In the genomic region with DNA sequence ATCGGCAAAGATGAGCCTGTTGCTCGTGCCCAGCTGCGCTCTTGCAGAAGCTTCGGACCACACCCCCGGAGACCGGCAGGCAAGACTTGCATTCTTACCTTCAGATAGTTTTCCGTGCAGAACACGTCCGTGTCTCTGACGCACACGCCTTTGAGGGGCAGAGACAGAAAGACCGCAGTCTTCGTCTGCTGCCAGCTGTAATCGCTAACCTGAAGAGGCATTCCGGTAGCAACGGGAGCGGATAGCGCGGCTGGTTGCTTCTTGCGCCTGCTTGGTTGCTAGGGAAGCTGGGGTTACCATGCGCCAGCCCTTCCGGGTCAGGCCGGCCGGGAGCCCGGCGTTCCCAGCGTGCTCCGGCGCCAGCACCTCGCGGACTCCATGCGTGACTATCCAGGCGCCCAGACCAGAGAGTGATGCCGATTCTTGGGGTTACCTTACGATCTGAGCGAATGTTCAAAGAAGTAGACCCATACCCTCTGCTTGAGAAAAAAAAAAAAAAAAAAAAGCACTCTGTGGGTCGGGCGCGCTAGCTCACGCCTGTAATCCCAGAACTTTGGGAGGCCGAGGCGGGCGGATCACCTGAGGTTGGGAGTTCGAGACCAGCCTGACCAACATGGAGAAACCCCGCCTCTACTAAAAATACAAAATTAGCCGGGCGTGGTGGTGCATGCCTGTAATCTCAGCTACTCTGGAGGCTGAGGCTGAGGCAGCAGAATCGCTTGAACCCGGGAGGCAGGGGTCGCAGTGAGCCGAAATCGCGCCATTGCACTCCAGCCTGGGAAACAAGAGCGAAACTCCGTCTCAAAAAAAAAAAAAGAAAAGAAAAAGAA, we compare ENCODE assay signal across 8 cellular contexts. TPM values are rescaled to one million over a fixed set of nuclear protein-coding genes. Genes with fewer than 3 reads are reported as not detected.
DNase-seq lines count a peak whose midpoint lies in the region; ATAC-seq and TF ChIP-seq lines count a peak whose summit lies in the region.
"Not testable (repeated sequence)": the region's sequence is repeated elsewhere in the genome, so short reads cannot be mapped to it uniquely, and the experiment has no call there.

No MANE protein-coding gene starts in this region.

- not testable (repeated sequence) for H3K36me3 ChIP-seq in psoas muscle (ENCODE audit: insufficient read depth in 1 of 2, low read depth in 1 of 2)

- peak overlapping the region; percentile 86 for H3K4me3 Mint-ChIP-seq in T-helper 17 cell

- not testable (repeated sequence) for H3K4me1 ChIP-seq in right cardiac atrium (ENCODE audit: control insufficient read depth, insufficient read depth, low read length); psoas muscle

- WGBS in right cardiac atrium = 11% methylated on average over 55 of the region's 55 CpGs
- 7 to 10% (median 10%) methylated on average over 55 of the region's 55 CpGs for WGBS in psoas muscle, 3 donors

- peak; percentile 55 for DNase-seq in NCI-H146 treated with DMSO at 0.1 percent for 48 hours (lab: John Stamatoyannopoulos, UW; ENCODE audit: unreplicated experiment)
- peak; percentile 22 to 46 (median 46) for DNase-seq in T-helper 17 cell
- DNase-seq in anterior cingulate cortex (lab: John Stamatoyannopoulos, UW) = peak; percentile 21 to 88 (median 68)
- DNase-seq in right cardiac atrium = peak; percentile 90 to 96 (median 95)
- peak; percentile 84 to 92 for DNase-seq in psoas muscle
- DNase-seq in ureter (ENCODE audit: low spot score) = peak; percentile 86

- not testable (repeated sequence) for H3K27me3 ChIP-seq in right cardiac atrium (ENCODE audit: control insufficient read depth, insufficient read depth); psoas muscle (ENCODE audit: insufficient read depth in 3 of 3, low read length in 2 of 3)

- H3K27me3 Mint-ChIP-seq in T-helper 17 cell = peaks cover 11% of the 10 kb centered on the region

- not testable (repeated sequence) for H3K27ac ChIP-seq in right cardiac atrium (ENCODE audit: low read length)
- H3K27ac ChIP-seq in psoas muscle = peak overlapping the region; percentile 51

- TF ChIP-seq CTCF in psoas muscle (IDR thresholded peaks at IDR 0.05) = not testable (repeated sequence)

- peak overlapping the region; percentile 65 for H3K4me3 ChIP-seq in right cardiac atrium (ENCODE audit: low read length)
- H3K4me3 ChIP-seq in psoas muscle = peak overlapping the region; percentile 81

- peak; percentile 41 for TF ChIP-seq POLR2A in GM15510 (IDR thresholded peaks at IDR 0.05; ENCODE audit: borderline replicate concordance, extremely low read depth, insufficient read length)

- intact Hi-C loops in right cardiac atrium (cut with DNase I) = not testable (repeated sequence)
- intact Hi-C loops in psoas muscle (cut with DNase I) = loop anchor here in 1 of 2 donors (10.0 kb wide), 1 partner anchor 64 kb away; no protein-coding TSS in a partner anchor

- H3K27ac Mint-ChIP-seq in T-helper 17 cell = peak overlapping the region; percentile 87

- H3K36me3 Mint-ChIP-seq in T-helper 17 cell (ENCODE audit: low read depth) = not testable (repeated sequence)

- ATAC-seq in HG02852 (IDR thresholded peaks at IDR 0.05; ENCODE audit: unreplicated experiment) (peak; percentile 99), T-helper 17 cell (peak; percentile 94), right cardiac atrium (peak; percentile 100), psoas muscle (peak; percentile 98 to 100 (median 100))

- H3K9me3 ChIP-seq in T-helper 17 cell (ENCODE audit: control insufficient read depth, low read length, poor library complexity, severe bottlenecking); right cardiac atrium (ENCODE audit: control insufficient read depth, low read length); psoas muscle: not testable (repeated sequence)

- not testable (repeated sequence) for H3K4me1 Mint-ChIP-seq in T-helper 17 cell

RNA-seq across cellular contexts. Expression of a gene that starts 9.7 kb away (rescaled TPM):
- under 1 TPM; 0.29 to 0.65 TPM for total RNA-seq in T-helper 17 cell
- total RNA-seq in right cardiac atrium = under 1 TPM in 3 of 4 donors, not detected in 1; 0.29 to 0.62 (median 0.50) TPM
- polyA plus RNA-seq in right cardiac atrium = 0.97 TPM
- total RNA-seq in psoas muscle = under 1 TPM in 3 of 4 donors, not detected in 1; 0.19 to 0.44 (median 0.32) TPM
- under 1 TPM; 0.27 to 0.95 (median 0.86) TPM for polyA plus RNA-seq in psoas muscle
- total RNA-seq in ureter = 5.3 TPM
